In the genomic region with DNA sequence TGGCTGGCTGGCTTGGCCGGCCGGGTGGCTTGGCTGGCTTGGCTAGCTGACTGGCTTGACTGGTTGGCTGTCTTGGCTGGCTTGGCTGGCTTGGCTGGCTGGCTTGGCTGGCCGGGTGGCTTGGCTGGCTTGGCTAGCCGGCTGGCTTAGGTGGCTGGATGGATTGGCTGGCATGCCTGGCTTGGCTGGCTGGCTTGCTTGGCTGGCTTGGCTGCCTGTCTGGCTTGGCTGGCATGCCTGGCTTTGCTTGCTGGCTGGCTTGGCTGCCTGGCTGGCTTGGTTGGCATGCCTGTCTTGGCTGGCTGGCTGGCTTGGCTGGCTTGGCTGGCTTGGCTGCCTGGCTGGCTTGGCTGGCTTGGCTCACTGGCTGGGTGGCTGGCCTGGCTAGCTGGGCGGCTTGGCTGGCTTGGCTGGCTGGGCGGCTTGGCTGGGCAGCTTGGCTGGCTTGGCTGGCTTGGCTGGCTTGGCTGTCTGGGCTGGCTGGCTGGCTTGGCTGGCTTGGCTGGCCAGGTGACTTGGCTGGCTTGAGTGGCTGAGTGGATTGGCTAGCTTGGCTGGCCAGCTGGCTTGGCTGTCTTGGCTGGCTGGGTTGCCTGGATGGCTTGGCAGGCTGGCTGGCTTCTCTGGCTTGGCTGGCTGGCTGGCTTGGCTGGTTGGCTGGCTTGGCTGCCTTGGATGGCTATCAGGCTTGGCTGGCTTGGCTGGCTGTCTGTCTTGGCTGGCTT, we compare ENCODE assay signal across 8 cellular contexts.
DNase-seq lines count a peak whose midpoint lies in the region; ATAC-seq and TF ChIP-seq lines count a peak whose summit lies in the region.
"Not testable (repeated sequence)": the region's sequence is repeated elsewhere in the genome, so short reads cannot be mapped to it uniquely, and the experiment has no call there.

No MANE protein-coding gene starts in this region.

- not testable (repeated sequence) for H3K36me3 ChIP-seq in RWPE2 (ENCODE audit: low read depth); prostate gland

- intact Hi-C loops in CD14-positive monocyte (cut with micrococcal nuclease); activated CD4-positive, alpha-beta memory T cell treated with anti-CD3 and anti-CD28 coated beads for 36 hours (cut with micrococcal nuclease); dorsolateral prefrontal cortex (cut with DNase I); lower leg skin (cut with DNase I; ENCODE audit: low total_unique reads); prostate gland (cut with DNase I): not testable (repeated sequence)

- peaks cover 17 to 38% (median 32%) of the 10 kb centered on the region in 7 donors for H3K9me3 Mint-ChIP-seq in CD14-positive monocyte
- not testable (repeated sequence) for H3K9me3 Mint-ChIP-seq in activated CD4-positive, alpha-beta memory T cell treated with anti-CD3 and anti-CD28 coated beads for 36 hours

- not testable (repeated sequence) for H3K27me3 ChIP-seq in RWPE2 (ENCODE audit: insufficient read depth, poor library complexity, severe bottlenecking); dorsolateral prefrontal cortex; prostate gland (replicated peaks; ENCODE audit: insufficient read depth)

- CTCF ChIA-PET in activated CD4-positive, alpha-beta memory T cell treated with anti-CD3 and anti-CD28 coated beads for 36 hours (lab: Charles Lee): not testable (repeated sequence)

- not testable (repeated sequence) for H3K27me3 Mint-ChIP-seq in CD14-positive monocyte (ENCODE audit: low read depth in 3 of 3); activated CD4-positive, alpha-beta memory T cell treated with anti-CD3 and anti-CD28 coated beads for 36 hours

- not testable (repeated sequence) for H3K4me3 Mint-ChIP-seq in CD14-positive monocyte; activated CD4-positive, alpha-beta memory T cell treated with anti-CD3 and anti-CD28 coated beads for 36 hours

- POLR2A ChIA-PET in activated CD4-positive, alpha-beta memory T cell treated with anti-CD3 and anti-CD28 coated beads for 36 hours (lab: Charles Lee): not testable (repeated sequence)

- TF ChIP-seq CTCF in CD14-positive monocyte (IDR thresholded peaks at IDR 0.05); RWPE2 (IDR thresholded peaks at IDR 0.05; ENCODE audit: poor library complexity, severe bottlenecking); dorsolateral prefrontal cortex (IDR thresholded peaks at IDR 0.05 in 54 of 56, conservative IDR thresholded peaks at IDR 0.05 in 2 of 56; ENCODE audit: low read depth in 1 of 56, partially characterized antibody in 56 of 56); lower leg skin (IDR thresholded peaks at IDR 0.05); prostate gland (IDR thresholded peaks at IDR 0.05): not testable (repeated sequence)

- not testable (repeated sequence) for H3K9me3 ChIP-seq in RWPE2 (ENCODE audit: severe bottlenecking); prostate gland

- not testable (repeated sequence) for H3K27ac Mint-ChIP-seq in CD14-positive monocyte; activated CD4-positive, alpha-beta memory T cell treated with anti-CD3 and anti-CD28 coated beads for 36 hours

- peak; percentile 89 for DNase-seq in CD14-positive monocyte (ENCODE audit: low spot score)
- DNase-seq in RWPE2 (ENCODE audit: low spot score): peak; percentile 99
- DNase-seq in activated CD4-positive, alpha-beta memory T cell treated with anti-CD3 and anti-CD28 coated beads for 36 hours: peak; percentile 46
- DNase-seq in activated gamma-delta T cell treated with anti-CD3 and anti-CD28 coated beads, Interleukin-2, amount 50 U/mL, for 16 hours (ENCODE audit: low read depth): peak; percentile 19
- DNase-seq in dorsolateral prefrontal cortex: peak in 9 of 10 donors; percentile 44 to 94 (median 78)
- peak; percentile 74 to 95 for DNase-seq in lower leg skin (ENCODE audit: low spot score in 2 of 2)
- peak; percentile 70 for DNase-seq in prostate gland (ENCODE audit: low spot score)
- peak; percentile 13 to 19 for DNase-seq in stimulated activated CD8-positive, alpha-beta memory T cell treated with anti-CD3 and anti-CD28 coated beads, Interleukin-7, amount 100 ng/mL, for 1 hour (ENCODE audit: low read depth in 2 of 2)

- peak; percentile 18; the same call in 2 of the 3 replicates for ATAC-seq in RWPE2 (ENCODE audit: low read depth)

- H3K36me3 Mint-ChIP-seq in CD14-positive monocyte; activated CD4-positive, alpha-beta memory T cell treated with anti-CD3 and anti-CD28 coated beads for 36 hours: not testable (repeated sequence)

- H3K27ac ChIP-seq in RWPE2 (ENCODE audit: poor library complexity, severe bottlenecking); dorsolateral prefrontal cortex; prostate gland: not testable (repeated sequence)

- H3K4me1 Mint-ChIP-seq in CD14-positive monocyte; activated CD4-positive, alpha-beta memory T cell treated with anti-CD3 and anti-CD28 coated beads for 36 hours (ENCODE audit: low read depth): not testable (repeated sequence)

- WGBS in lower leg skin, 2 donors: 57 to 65% methylated on average over 4 to 6 of the region's 6 CpGs
- WGBS in prostate gland: 87% methylated on average over 6 of the region's 6 CpGs

- not testable (repeated sequence) for TF ChIP-seq POLR2A in lower leg skin (IDR thresholded peaks at IDR 0.05); prostate gland (IDR thresholded peaks at IDR 0.05)

- H3K4me1 ChIP-seq in RWPE2 (ENCODE audit: insufficient read depth, poor library complexity, severe bottlenecking); prostate gland (replicated peaks): not testable (repeated sequence)

- H3K4me3 ChIP-seq in RWPE2 (ENCODE audit: severe bottlenecking); dorsolateral prefrontal cortex; lower leg skin (ENCODE audit: low read depth, poor library complexity, severe bottlenecking); prostate gland: not testable (repeated sequence)

Comparison
In these comparisons a context has a peak if more than half of its experiments do, and no peak if none do; other contexts are left out.
1. DNase-seq: peak in every context shown above with its lines; median percentile 99 in RWPE2; 89 in CD14-positive monocyte; 84 in lower leg skin; 78 in dorsolateral prefrontal cortex; 70 in prostate gland; 46 in activated CD4-positive, alpha-beta memory T cell treated with anti-CD3 and anti-CD28 coated beads for 36 hours; 19 in activated gamma-delta T cell treated with anti-CD3 and anti-CD28 coated beads, Interleukin-2, amount 50 U/mL, for 16 hours; 16 in stimulated activated CD8-positive, alpha-beta memory T cell treated with anti-CD3 and anti-CD28 coated beads, Interleukin-7, amount 100 ng/mL, for 1 hour.